8 cellular contexts compared by ENCODE assay signal in the genomic region with DNA sequence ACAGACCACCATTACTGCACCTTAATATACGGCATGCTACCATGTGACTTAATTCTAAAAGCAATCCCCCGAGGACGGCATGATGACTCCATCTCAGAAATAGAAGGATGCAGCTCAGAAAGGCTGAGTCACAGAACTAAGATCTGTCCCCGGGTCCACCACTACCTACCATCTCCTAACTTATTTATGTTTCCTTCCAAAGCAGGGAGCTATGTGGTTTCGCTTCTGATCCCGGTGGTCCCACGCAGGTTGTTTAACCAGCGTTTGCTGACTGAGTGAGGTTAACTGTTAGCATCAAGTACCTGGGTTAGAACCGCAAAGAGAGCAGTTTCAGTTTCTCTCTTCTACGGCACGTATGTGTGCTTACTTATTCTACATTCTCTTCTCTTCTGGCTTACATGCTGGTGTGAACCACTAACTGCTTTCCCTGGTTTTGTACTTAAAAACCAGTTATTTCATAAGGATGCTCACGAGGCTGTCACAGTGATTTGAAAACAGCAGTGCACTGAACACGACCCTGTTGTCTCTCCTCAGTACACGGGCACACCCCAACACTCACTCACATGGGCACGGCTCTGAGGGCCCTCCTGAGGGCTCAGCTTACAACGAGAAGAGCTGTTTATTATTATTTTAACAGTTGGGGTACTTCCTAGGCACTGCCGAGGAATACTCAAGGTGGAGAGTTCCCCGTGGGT.
DNase-seq lines count a peak whose midpoint lies in the region; ATAC-seq and TF ChIP-seq lines count a peak whose summit lies in the region.

No MANE protein-coding gene starts in this region.

- H3K36me3 Mint-ChIP-seq in Calu3 (ENCODE audit: insufficient read depth, unreplicated experiment) (peaks cover 19% of the 10 kb centered on the region), nephron progenitor cell (ENCODE audit: low read depth) (peaks cover 30% of the 10 kb centered on the region)
- peaks cover 2 to 8% of the 10 kb centered on the region in 2 donors for H3K36me3 Mint-ChIP-seq in activated T-cell treated with anti-CD3 and anti-CD28 coated beads, Interleukin-2, amount 50 U/mL, for 72 hours (ENCODE audit: insufficient read depth in 2 of 2)

- DNase-seq in Calu3, result no peak
- peak; percentile 70 to 74 for DNase-seq in activated T-cell treated with anti-CD3 and anti-CD28 coated beads, Interleukin-2, amount 50 U/mL, for 72 hours
- DNase-seq in nephron progenitor cell, result no peak
- DNase-seq in NCI-H2196 (lab: John Stamatoyannopoulos, UW; ENCODE audit: unreplicated experiment), result no peak
- no peak for DNase-seq in Kasumi-1 (lab: John Stamatoyannopoulos, UW)
- no peak for DNase-seq in AG08395 (ENCODE audit: low spot score)

- H3K4me1 Mint-ChIP-seq in Calu3 (ENCODE audit: low read depth, unreplicated experiment), result peaks cover 58% of the 10 kb centered on the region
- H3K4me1 Mint-ChIP-seq in activated T-cell treated with anti-CD3 and anti-CD28 coated beads, Interleukin-2, amount 50 U/mL, for 72 hours (ENCODE audit: low read depth), result peaks cover 88% of the 10 kb centered on the region
- peaks cover 82% of the 10 kb centered on the region for H3K4me1 Mint-ChIP-seq in nephron progenitor cell

- CTCF ChIA-PET in Calu3 (lab: Charles Lee), result interaction anchor here (0.6 to 1.1 kb wide), 2 partner anchors 65 to 1395 kb away, joined by 4 to 5 read pairs; no protein-coding TSS in a partner anchor

- H3K9me3 Mint-ChIP-seq in Calu3 (ENCODE audit: low read depth, unreplicated experiment), result no peaks in the 10 kb centered on the region
- peaks cover 0 to 2% of the 10 kb centered on the region in 2 donors for H3K9me3 Mint-ChIP-seq in activated T-cell treated with anti-CD3 and anti-CD28 coated beads, Interleukin-2, amount 50 U/mL, for 72 hours
- H3K9me3 Mint-ChIP-seq in nephron progenitor cell, result peaks cover 5% of the 10 kb centered on the region

- H3K27ac Mint-ChIP-seq in Calu3 (ENCODE audit: unreplicated experiment) (peak overlapping the region; percentile 88), nephron progenitor cell (peak overlapping the region; percentile 77)
- H3K27ac Mint-ChIP-seq in activated T-cell treated with anti-CD3 and anti-CD28 coated beads, Interleukin-2, amount 50 U/mL, for 72 hours, result peak overlapping the region; percentile 98

- TF ChIP-seq CTCF in Calu3 (IDR thresholded peaks at IDR 0.05; ENCODE audit: unreplicated experiment) (no peak), nephron progenitor cell (IDR thresholded peaks at IDR 0.05) (no peak)

- peak; percentile 46 for ATAC-seq in GM21360 (IDR thresholded peaks at IDR 0.05; ENCODE audit: unreplicated experiment)
- ATAC-seq in HG03575 (IDR thresholded peaks at IDR 0.05; ENCODE audit: extremely low read depth, insufficient number of reproducible peaks, low FRiP score, unreplicated experiment), result peak; percentile 37
- ATAC-seq in activated T-cell treated with anti-CD3 and anti-CD28 coated beads, Interleukin-2, amount 50 U/mL, for 72 hours (replicated peaks in 1 of 2), result peak; percentile 59 to 67

- no TSS peak for BruUV-seq in Calu3 (replicated peaks; lab: Mats Ljungman, UMichigan)

- H3K27me3 Mint-ChIP-seq in Calu3 (ENCODE audit: unreplicated experiment) (no peaks in the 10 kb centered on the region), nephron progenitor cell (ENCODE audit: low read depth, poor library complexity) (no peaks in the 10 kb centered on the region)
- no peaks in the 10 kb centered on the region for H3K27me3 Mint-ChIP-seq in activated T-cell treated with anti-CD3 and anti-CD28 coated beads, Interleukin-2, amount 50 U/mL, for 72 hours (ENCODE audit: low read depth)

- intact Hi-C loops in Calu3 (cut with micrococcal nuclease; ENCODE audit: unreplicated experiment), result no loop called here

- H3K4me3 Mint-ChIP-seq in Calu3 (ENCODE audit: low read depth, unreplicated experiment) (peak overlapping the region; percentile 84), nephron progenitor cell (no peak overlapping the region)
- H3K4me3 Mint-ChIP-seq in activated T-cell treated with anti-CD3 and anti-CD28 coated beads, Interleukin-2, amount 50 U/mL, for 72 hours, result peak overlapping the region; percentile 85 to 93

Comparison
In these comparisons a context has a peak if more than half of its experiments do, and no peak if none do; other contexts are left out.
1. DNase-seq: peak in activated T-cell treated with anti-CD3 and anti-CD28 coated beads, Interleukin-2, amount 50 U/mL, for 72 hours (2 of 2); none in Calu3 (single experiment), nephron progenitor cell (single experiment), NCI-H2196 (single experiment), Kasumi-1 (0 of 2) and AG08395 (single experiment).
2. Peak in every context shown above with its lines, with median percentiles within 50 percentile points of each other: H3K27ac Mint-ChIP-seq and ATAC-seq.